ENCODE assay signal across 8 cellular contexts in the genomic region with DNA sequence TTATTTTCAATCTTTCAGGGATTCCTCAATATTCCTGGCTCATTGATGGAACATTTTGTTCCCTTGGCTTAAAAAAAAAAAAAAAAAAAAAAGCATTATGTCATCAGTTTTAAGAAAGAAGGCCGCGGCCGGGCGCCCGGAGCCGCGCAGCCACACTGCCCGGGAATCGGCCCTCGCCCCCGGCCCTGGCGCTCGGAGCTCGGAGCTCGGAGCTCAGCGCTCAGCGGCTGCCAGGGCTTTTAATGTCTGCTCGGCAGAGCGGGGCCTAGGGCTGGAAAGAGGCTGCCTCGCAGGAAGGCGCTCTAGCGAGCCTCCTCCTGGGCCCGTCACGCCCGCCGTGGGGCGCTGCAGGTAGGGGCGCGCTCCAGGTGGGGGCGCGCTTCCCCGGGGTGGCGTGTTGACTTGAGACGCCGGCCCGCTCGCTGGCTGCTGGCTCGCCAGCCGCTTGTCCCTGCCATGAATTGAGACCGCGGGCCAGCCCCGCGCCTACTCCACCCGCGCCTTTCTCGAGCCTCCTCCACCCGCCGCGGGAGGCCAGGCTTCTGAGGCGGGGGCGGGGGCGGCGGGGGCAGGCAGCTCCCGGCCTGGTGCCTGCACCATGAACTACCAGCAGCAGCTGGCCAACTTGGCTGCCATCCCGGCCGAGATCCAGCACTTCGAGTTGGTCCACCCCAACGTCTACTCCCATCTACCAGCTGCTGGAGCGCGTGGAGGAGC. TPM values are rescaled to one million over a fixed set of nuclear protein-coding genes. Genes with fewer than 3 reads are reported as not detected.
A peak's percentile ranks its signal among the peaks of the same experiment; 100 is the strongest.
DNase-seq lines count a peak whose midpoint lies in the region; ATAC-seq, FAIRE-seq and TF ChIP-seq lines count a peak whose summit lies in the region.

No MANE protein-coding gene starts in this region.

- no peaks in the 10 kb centered on the region for H3K4me1 ChIP-seq in astrocyte (ENCODE audit: insufficient read depth, low read length)
- no peaks in the 10 kb centered on the region; the same call in 1 of the 2 replicates for H3K4me1 ChIP-seq in iPS DF 6.9 (ENCODE audit: control insufficient read depth, insufficient read depth, low read length)
- H3K4me1 ChIP-seq in skeletal muscle satellite cell (ENCODE audit: control insufficient read depth, insufficient read depth, low read length), result peaks cover 8% of the 10 kb centered on the region

- WGBS in iPS DF 6.9 (ENCODE audit: insufficient coverage, insufficient read length), result no CpG with 5 or more reads among the region's 60 CpGs

- CTCF ChIA-PET in BJ (lab: Yijun Ruan, JAX), result interaction anchor here (1.4 kb wide), 1 partner anchor 31 kb away, joined by 3 read pairs; no protein-coding TSS in a partner anchor

- H3K4me3 Mint-ChIP-seq in astrocyte (ENCODE audit: unreplicated experiment), result peak overlapping the region; percentile 77

- H3K36me3 Mint-ChIP-seq in astrocyte (ENCODE audit: low read depth, unreplicated experiment), result peaks cover 2% of the 10 kb centered on the region

- H3K9me3 Mint-ChIP-seq in astrocyte (ENCODE audit: unreplicated experiment), result no peaks in the 10 kb centered on the region

- POLR2A ChIA-PET in BJ (lab: Charles Lee), result interaction anchor here (0.7 kb wide), 2 partner anchors 32 to 34 kb away, joined by 10 to 15 read pairs; no protein-coding TSS in a partner anchor

- no peaks in the 10 kb centered on the region for H3K4me1 Mint-ChIP-seq in astrocyte (ENCODE audit: low read depth, unreplicated experiment)

- ATAC-seq in GM19324 (IDR thresholded peaks at IDR 0.05; ENCODE audit: low FRiP score, unreplicated experiment), result no peak

- H3K9me3 ChIP-seq in astrocyte (ENCODE audit: insufficient read depth, low read depth, low read length) (peaks cover 2% of the 10 kb centered on the region), iPS DF 6.9 (ENCODE audit: control insufficient read depth, insufficient read depth, low read length) (no peaks in the 10 kb centered on the region), skeletal muscle satellite cell (replicated peaks; ENCODE audit: low read length) (no peaks in the 10 kb centered on the region)

- no peaks in the 10 kb centered on the region for H3K79me2 ChIP-seq in astrocyte (ENCODE audit: insufficient read depth, low read length)

- H4K20me1 ChIP-seq in astrocyte (ENCODE audit: insufficient read depth, low read length), result no peaks in the 10 kb centered on the region

- no peak overlapping the region for H3K27ac Mint-ChIP-seq in astrocyte (ENCODE audit: unreplicated experiment)

- H3K27me3 Mint-ChIP-seq in astrocyte (ENCODE audit: low read depth, unreplicated experiment), result peaks cover 38% of the 10 kb centered on the region

- H3K27ac ChIP-seq in astrocyte (ENCODE audit: low read depth, low read length), result no peak overlapping the region
- no peak overlapping the region for H3K27ac ChIP-seq in iPS DF 6.9 (ENCODE audit: low read length)

- H3K4me2 ChIP-seq in astrocyte (ENCODE audit: low read length), result peak overlapping the region; percentile 79
- peak overlapping the region; percentile 94 for H3K4me2 ChIP-seq in skeletal muscle satellite cell (ENCODE audit: low read length)

- no peaks in the 10 kb centered on the region for H3K36me3 ChIP-seq in BJ (ENCODE audit: control insufficient read depth, insufficient read depth, low read length)
- H3K36me3 ChIP-seq in astrocyte (ENCODE audit: insufficient read depth, low read length), result no peaks in the 10 kb centered on the region
- H3K36me3 ChIP-seq in iPS DF 6.9 (ENCODE audit: control insufficient read depth, insufficient read depth, low read length), result no peaks in the 10 kb centered on the region
- H3K36me3 ChIP-seq in skeletal muscle satellite cell (ENCODE audit: insufficient read depth, low read length), result no peaks in the 10 kb centered on the region

- no peak for FAIRE-seq in astrocyte (lab: Jason Lieb, UNC)

- H2AFZ ChIP-seq in astrocyte (ENCODE audit: low read depth, low read length), result peak overlapping the region; percentile 57

- TF ChIP-seq CTCF in BJ (IDR thresholded peaks at IDR 0.05; ENCODE audit: insufficient read depth, low read depth, low read length), result peak; percentile 39
- peak; percentile 18 for TF ChIP-seq CTCF in astrocyte (IDR thresholded peaks at IDR 0.05; ENCODE audit: insufficient read depth, low read depth, low read length)

- H3K9ac ChIP-seq in astrocyte (ENCODE audit: low read length) (peak overlapping the region; percentile 51), skeletal muscle satellite cell (ENCODE audit: low read depth, low read length) (peak overlapping the region; percentile 68)

- H3K27me3 ChIP-seq in BJ (ENCODE audit: control insufficient read depth, insufficient read depth, low read length) (peaks cover 5% of the 10 kb centered on the region; the same call in 1 of the 2 replicates), astrocyte (ENCODE audit: insufficient read depth, low read length) (peaks cover 3% of the 10 kb centered on the region), iPS DF 6.9 (ENCODE audit: control insufficient read depth, insufficient read depth, low read length) (peaks cover 2% of the 10 kb centered on the region; the same call in 1 of the 2 replicates), skeletal muscle satellite cell (ENCODE audit: control insufficient read depth, insufficient read depth, low read length) (peaks cover 18% of the 10 kb centered on the region)

- H3K4me3 ChIP-seq in BJ (ENCODE audit: low read depth, low read length) (peak overlapping the region; percentile 34), astrocyte (ENCODE audit: insufficient read depth, low read depth, low read length) (peak overlapping the region; percentile 32), iPS DF 6.9 (ENCODE audit: low read length) (peak overlapping the region; percentile 6; the same call in 1 of the 2 replicates), skeletal muscle satellite cell (ENCODE audit: low read length) (peak overlapping the region; percentile 74)

- DNase-seq in BJ (ENCODE audit: low read depth) (no peak), LHCN-M2 (ENCODE audit: low read depth) (peak; percentile 57), astrocyte (ENCODE audit: low read depth) (peak; percentile 22), iPS DF 6.9 (ENCODE audit: low read depth, low spot score) (no peak), ureter (ENCODE audit: low spot score) (no peak)
- no peak for DNase-seq in activated CD4-positive, alpha-beta T cell treated with anti-CD3 and anti-CD28 coated beads, Interleukin-2, amount 50 U/mL, for 48 hours

RNA-seq across cellular contexts. Expression of a gene that starts 5.4 kb away (rescaled TPM):
- polyA plus RNA-seq in BJ (2011; rRNA removed), result not detected in 2 replicates
- not detected in 2 replicates for polyA minus RNA-seq in BJ (2011; rRNA and poly(A)+ RNA removed)
- total RNA-seq in LHCN-M2 (2014; rRNA removed) (not detected in 2 replicates), astrocyte (not detected in 2 replicates), ureter (1.0 TPM)
- polyA plus RNA-seq in LHCN-M2 (2012), result not detected
- not detected in 2 replicates for total RNA-seq in skeletal muscle satellite cell (2012; rRNA removed)

RNA-seq across cellular contexts. Expression of a gene that starts 10.5 kb away (rescaled TPM):
- polyA plus RNA-seq in BJ (2011; rRNA removed), result not detected in 2 replicates
- not detected in 2 replicates for polyA minus RNA-seq in BJ (2011; rRNA and poly(A)+ RNA removed)
- not detected in 2 replicates for total RNA-seq in LHCN-M2 (2014; rRNA removed)
- not detected for polyA plus RNA-seq in LHCN-M2 (2012)
- total RNA-seq in astrocyte, result not detected in 2 replicates
- total RNA-seq in skeletal muscle satellite cell (2012; rRNA removed), result not detected in 2 replicates
- not detected for total RNA-seq in ureter

Comparison
In these comparisons a context has a peak if more than half of its experiments do, and no peak if none do; other contexts are left out.
1. DNase-seq: peak in LHCN-M2 (single experiment) and astrocyte (single experiment); none in BJ (single experiment), iPS DF 6.9 (single experiment), ureter (single experiment) and activated CD4-positive, alpha-beta T cell treated with anti-CD3 and anti-CD28 coated beads, Interleukin-2, amount 50 U/mL, for 48 hours (0 of 2).
2. H3K4me3 ChIP-seq: peak in every context shown above with its lines; median percentile 74 in skeletal muscle satellite cell; 34 in BJ; 32 in astrocyte; 6 in iPS DF 6.9.